ENCODE assay signal across 1 cellular context in the genomic region with DNA sequence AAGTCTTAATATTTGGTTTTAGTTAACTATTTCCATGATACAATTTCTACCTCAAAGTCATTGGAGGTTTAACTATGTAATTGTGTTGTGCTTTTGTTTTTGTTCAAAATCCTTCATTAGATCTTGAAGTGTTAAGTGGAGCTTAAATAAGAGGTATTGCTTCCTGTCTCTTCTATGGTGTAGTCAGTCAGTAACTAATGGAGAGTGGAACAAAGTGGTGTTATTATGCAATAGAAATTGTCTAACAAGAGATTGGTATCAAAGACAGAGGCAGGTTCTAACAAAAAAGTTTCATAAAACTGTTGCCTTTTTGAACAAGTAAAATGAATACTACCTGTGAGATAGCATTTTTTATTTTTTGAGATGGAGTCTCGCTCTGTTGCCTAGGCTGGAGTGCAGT.
A peak's percentile ranks its signal among the peaks of the same experiment; 100 is the strongest.
TF ChIP-seq lines count a peak whose summit lies in the region.

No MANE protein-coding gene starts in this region.

TF ChIP-seq in K562, 482 proteins besides CTCF, POLR2A, EP300 and RAD21:
- TF ChIP-seq, protein P1, sequence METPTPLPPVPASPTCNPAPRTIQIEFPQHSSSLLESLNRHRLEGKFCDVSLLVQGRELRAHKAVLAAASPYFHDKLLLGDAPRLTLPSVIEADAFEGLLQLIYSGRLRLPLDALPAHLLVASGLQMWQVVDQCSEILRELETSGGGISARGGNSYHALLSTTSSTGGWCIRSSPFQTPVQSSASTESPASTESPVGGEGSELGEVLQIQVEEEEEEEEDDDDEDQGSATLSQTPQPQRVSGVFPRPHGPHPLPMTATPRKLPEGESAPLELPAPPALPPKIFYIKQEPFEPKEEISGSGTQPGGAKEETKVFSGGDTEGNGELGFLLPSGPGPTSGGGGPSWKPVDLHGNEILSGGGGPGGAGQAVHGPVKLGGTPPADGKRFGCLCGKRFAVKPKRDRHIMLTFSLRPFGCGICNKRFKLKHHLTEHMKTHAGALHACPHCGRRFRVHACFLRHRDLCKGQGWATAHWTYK (CRISPR knock-in tag; IDR thresholded peaks at IDR 0.05) = no peak
- TF ChIP-seq CEBPG (CRISPR knock-in tag; IDR thresholded peaks at IDR 0.05) = no peak
- TF ChIP-seq CEBPG (tag; conservative IDR thresholded peaks at IDR 0.05 in 1 of 2, IDR thresholded peaks at IDR 0.05 in 1 of 2) = peak; percentile 52 to 65; a peak in 3 of 4 replicates
- TF ChIP-seq CTCFL (IDR thresholded peaks at IDR 0.05; ENCODE audit: borderline replicate concordance, insufficient read depth, low read depth, low read length, poor library complexity, severe bottlenecking) = no peak
- TF ChIP-seq EGR1 (conservative IDR thresholded peaks at IDR 0.05) = no peak
- TF ChIP-seq RNF219 (CRISPR knock-in tag; IDR thresholded peaks at IDR 0.05) = no peak
- TF ChIP-seq, protein P2, sequence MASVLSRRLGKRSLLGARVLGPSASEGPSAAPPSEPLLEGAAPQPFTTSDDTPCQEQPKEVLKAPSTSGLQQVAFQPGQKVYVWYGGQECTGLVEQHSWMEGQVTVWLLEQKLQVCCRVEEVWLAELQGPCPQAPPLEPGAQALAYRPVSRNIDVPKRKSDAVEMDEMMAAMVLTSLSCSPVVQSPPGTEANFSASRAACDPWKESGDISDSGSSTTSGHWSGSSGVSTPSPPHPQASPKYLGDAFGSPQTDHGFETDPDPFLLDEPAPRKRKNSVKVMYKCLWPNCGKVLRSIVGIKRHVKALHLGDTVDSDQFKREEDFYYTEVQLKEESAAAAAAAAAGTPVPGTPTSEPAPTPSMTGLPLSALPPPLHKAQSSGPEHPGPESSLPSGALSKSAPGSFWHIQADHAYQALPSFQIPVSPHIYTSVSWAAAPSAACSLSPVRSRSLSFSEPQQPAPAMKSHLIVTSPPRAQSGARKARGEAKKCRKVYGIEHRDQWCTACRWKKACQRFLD (CRISPR knock-in tag; IDR thresholded peaks at IDR 0.05) = no peak
- no peak for TF ChIP-seq ZNF444 (CRISPR knock-in tag; IDR thresholded peaks at IDR 0.05)
- TF ChIP-seq CEBPB (tag; IDR thresholded peaks at IDR 0.05) = peak; percentile 60
